Comparison of ENCODE assay signal across 1 cellular context in the genomic region with DNA sequence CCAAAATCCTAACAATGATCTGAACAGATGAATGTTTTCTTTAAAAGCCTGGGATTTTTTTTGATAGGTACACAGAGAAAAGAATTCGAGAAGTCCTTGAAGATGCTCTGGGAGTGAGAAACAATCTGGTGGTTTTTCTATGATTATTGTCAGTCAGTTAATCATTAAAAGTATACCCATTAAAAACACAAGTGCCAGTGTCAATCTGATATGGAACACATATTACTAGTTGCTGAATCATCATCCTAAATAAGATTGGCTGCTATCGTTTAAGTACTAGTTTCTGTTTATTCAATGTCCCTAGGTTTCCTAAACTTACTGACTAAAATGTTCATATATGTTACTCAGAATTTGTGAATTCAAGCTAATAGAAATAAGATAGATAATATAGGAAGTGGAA.
TF ChIP-seq lines count a peak whose summit lies in the region.

No MANE protein-coding gene starts in this region.

TF ChIP-seq in HCT116, 20 proteins besides CTCF, POLR2A, EP300 and RAD21 (continued from another document):
- TF ChIP-seq, protein P1, sequence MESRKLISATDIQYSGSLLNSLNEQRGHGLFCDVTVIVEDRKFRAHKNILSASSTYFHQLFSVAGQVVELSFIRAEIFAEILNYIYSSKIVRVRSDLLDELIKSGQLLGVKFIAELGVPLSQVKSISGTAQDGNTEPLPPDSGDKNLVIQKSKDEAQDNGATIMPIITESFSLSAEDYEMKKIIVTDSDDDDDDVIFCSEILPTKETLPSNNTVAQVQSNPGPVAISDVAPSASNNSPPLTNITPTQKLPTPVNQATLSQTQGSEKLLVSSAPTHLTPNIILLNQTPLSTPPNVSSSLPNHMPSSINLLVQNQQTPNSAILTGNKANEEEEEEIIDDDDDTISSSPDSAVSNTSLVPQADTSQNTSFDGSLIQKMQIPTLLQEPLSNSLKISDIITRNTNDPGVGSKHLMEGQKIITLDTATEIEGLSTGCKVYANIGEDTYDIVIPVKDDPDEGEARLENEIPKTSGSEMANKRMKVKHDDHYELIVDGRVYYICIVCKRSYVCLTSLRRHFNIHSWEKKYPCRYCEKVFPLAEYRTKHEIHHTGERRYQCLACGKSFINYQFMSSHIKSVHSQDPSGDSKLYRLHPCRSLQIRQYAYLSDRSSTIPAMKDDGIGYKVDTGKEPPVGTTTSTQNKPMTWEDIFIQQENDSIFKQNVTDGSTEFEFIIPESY (IDR thresholded peaks at IDR 0.05; ENCODE audit: extremely low read depth, insufficient replicate concordance, low read length): no peak
- TF ChIP-seq MAX (IDR thresholded peaks at IDR 0.05) (no peak), SIN3A (IDR thresholded peaks at IDR 0.05; ENCODE audit: low read depth) (no peak), TCF7L2 (IDR thresholded peaks at IDR 0.05; ENCODE audit: borderline replicate concordance, extremely low read depth, insufficient read depth, insufficient read length) (no peak), ZFX (IDR thresholded peaks at IDR 0.05) (no peak), EZH2phosphoT487 (IDR thresholded peaks at IDR 0.05; ENCODE audit: borderline replicate concordance) (no peak), REST (IDR thresholded peaks at IDR 0.05; ENCODE audit: low read depth) (no peak), ELF1 (IDR thresholded peaks at IDR 0.05; ENCODE audit: borderline replicate concordance, low read depth) (no peak), ZNF274 (IDR thresholded peaks at IDR 0.05; ENCODE audit: low read depth, low read length) (no peak), CBX3 (IDR thresholded peaks at IDR 0.05; ENCODE audit: low read depth) (no peak), EGR1 (IDR thresholded peaks at IDR 0.05; ENCODE audit: low read depth) (no peak)
